ENCODE assay signal across 1 cellular context in genomic region chr2:156399950-156400703, GRCh38.
TF ChIP-seq lines count a peak whose summit lies in the region.

No MANE protein-coding gene starts in this region.

TF ChIP-seq in HepG2, 621 proteins besides CTCF, POLR2A, EP300 and RAD21 (continued from another document and continues in another):
- no peak for TF ChIP-seq ZBTB37 (CRISPR knock-in tag; IDR thresholded peaks at IDR 0.05)
- TF ChIP-seq ZIK1 (CRISPR knock-in tag; IDR thresholded peaks at IDR 0.05; ENCODE audit: borderline replicate concordance, low read depth) = no peak
- no peak for TF ChIP-seq KAT7 (CRISPR knock-in tag; IDR thresholded peaks at IDR 0.05; ENCODE audit: borderline replicate concordance)
- no peak for TF ChIP-seq JUN (CRISPR knock-in tag; IDR thresholded peaks at IDR 0.05)
- no peak for TF ChIP-seq EED (CRISPR knock-in tag; IDR thresholded peaks at IDR 0.05)
- TF ChIP-seq AHR (CRISPR knock-in tag; IDR thresholded peaks at IDR 0.05) = 0 out of 2 replicates have a peak, but pooled peaks have one; percentile 67
- TF ChIP-seq ZNF574 (CRISPR knock-in tag; IDR thresholded peaks at IDR 0.05) = peak; percentile 35
- no peak for TF ChIP-seq RFX5 (IDR thresholded peaks at IDR 0.05; ENCODE audit: low read depth, low read length)
- TF ChIP-seq HNF1A (IDR thresholded peaks at IDR 0.05; ENCODE audit: low read depth) = no peak
- TF ChIP-seq HNF1A (CRISPR knock-in tag; IDR thresholded peaks at IDR 0.05; ENCODE audit: borderline replicate concordance) = no peak
- TF ChIP-seq ZMAT5 (CRISPR knock-in tag; IDR thresholded peaks at IDR 0.05; ENCODE audit: borderline replicate concordance, low read depth) = no peak
- no peak for TF ChIP-seq RBM39 (IDR thresholded peaks at IDR 0.05; ENCODE audit: low read depth, low read length, poor library complexity, severe bottlenecking)
- TF ChIP-seq ZNF260 (CRISPR knock-in tag; IDR thresholded peaks at IDR 0.05; ENCODE audit: borderline replicate concordance, low read depth) = no peak
- TF ChIP-seq ZNF383 (CRISPR knock-in tag; IDR thresholded peaks at IDR 0.05; ENCODE audit: borderline replicate concordance) = 0 out of 2 replicates have a peak, but pooled peaks have one; percentile 84
- no peak for TF ChIP-seq ZNF768 (CRISPR knock-in tag; IDR thresholded peaks at IDR 0.05)
- TF ChIP-seq ZNF143 (CRISPR knock-in tag; IDR thresholded peaks at IDR 0.05) = no peak
- TF ChIP-seq LBX2 (CRISPR knock-in tag; IDR thresholded peaks at IDR 0.05; ENCODE audit: borderline replicate concordance) = no peak
- TF ChIP-seq KDM6A (CRISPR knock-in tag; IDR thresholded peaks at IDR 0.05; ENCODE audit: low read depth) = no peak
- TF ChIP-seq SMARCE1 (IDR thresholded peaks at IDR 0.05; ENCODE audit: borderline replicate concordance) = no peak
- TF ChIP-seq HHEX (CRISPR knock-in tag; IDR thresholded peaks at IDR 0.05) = no peak
- no peak for TF ChIP-seq U2AF2 (IDR thresholded peaks at IDR 0.05; ENCODE audit: low read depth, low read length)
- TF ChIP-seq ZNF572 (CRISPR knock-in tag; IDR thresholded peaks at IDR 0.05) = no peak
- no peak for TF ChIP-seq ZNF713 (CRISPR knock-in tag; IDR thresholded peaks at IDR 0.05)
- TF ChIP-seq ATF6 (CRISPR knock-in tag; conservative IDR thresholded peaks at IDR 0.05) = no peak
- no peak for TF ChIP-seq DZIP1 (CRISPR knock-in tag; IDR thresholded peaks at IDR 0.05)
- peak; percentile 57; the same call in 1 of the 2 replicates for TF ChIP-seq ZNF263 (CRISPR knock-in tag; IDR thresholded peaks at IDR 0.05)
- TF ChIP-seq SALL2 (CRISPR knock-in tag; IDR thresholded peaks at IDR 0.05) = no peak; the same call in 1 of the 2 replicates
- no peak for TF ChIP-seq CSRNP2 (CRISPR knock-in tag; conservative IDR thresholded peaks at IDR 0.05; ENCODE audit: low read depth)
- TF ChIP-seq PREB (CRISPR knock-in tag; IDR thresholded peaks at IDR 0.05) = no peak
- no peak for TF ChIP-seq PHF20 (CRISPR knock-in tag; IDR thresholded peaks at IDR 0.05)
- TF ChIP-seq ZNF382 (CRISPR knock-in tag; IDR thresholded peaks at IDR 0.05; ENCODE audit: borderline replicate concordance) = no peak; the same call in 1 of the 2 replicates
- TF ChIP-seq ZFP41 (CRISPR knock-in tag; IDR thresholded peaks at IDR 0.05; ENCODE audit: borderline replicate concordance) = no peak
- TF ChIP-seq ZBTB38 (CRISPR knock-in tag; IDR thresholded peaks at IDR 0.05) = no peak
- no peak for TF ChIP-seq HOXA9 (CRISPR knock-in tag; IDR thresholded peaks at IDR 0.05; ENCODE audit: borderline replicate concordance)
- TF ChIP-seq FOXP4 (CRISPR knock-in tag; IDR thresholded peaks at IDR 0.05) = no peak
- TF ChIP-seq FLYWCH1 (CRISPR knock-in tag; IDR thresholded peaks at IDR 0.05) = no peak
- no peak for TF ChIP-seq ZNF3 (CRISPR knock-in tag; IDR thresholded peaks at IDR 0.05)
